ENCODE assay signal across 6 cellular contexts in the genomic region with DNA sequence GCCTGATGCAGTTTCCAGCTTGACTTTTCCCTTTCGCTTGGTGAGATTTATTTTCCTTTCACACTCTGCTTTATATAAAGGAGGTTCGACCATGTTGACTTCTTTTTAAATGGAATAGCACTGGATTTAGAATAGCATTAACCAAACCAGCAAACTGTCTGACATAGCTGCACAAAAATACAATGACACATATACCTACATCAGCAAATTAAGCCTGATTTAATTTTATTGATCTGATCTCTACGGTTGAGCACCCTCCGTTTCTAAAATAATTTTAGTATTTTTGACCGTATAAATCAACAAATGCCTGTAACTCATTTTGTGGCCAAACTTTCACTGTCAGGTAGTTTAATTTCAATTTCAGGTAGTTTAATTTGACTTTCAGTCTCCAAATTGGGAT.
"Had no signal": no experiment of that assay in that cellular context is flagged by ENCODE, and none has a peak within 500 bp of the region (broad histone marks: within the 10 kb centered on the region; RNA-seq: fewer than 3 reads in every experiment).

No MANE protein-coding gene starts in this region.

- H3K27ac ChIP-seq: HL-60 had no signal

- H3K4me3 ChIP-seq: GM23338 had no signal

- ATAC-seq: GM23338 had no signal

- H2AFZ ChIP-seq: GM23338 had no signal

- DNase-seq: H9, KG1 had no signal

- H3K4me2 ChIP-seq: GM23338 had no signal

- FAIRE-seq: H1, H54 had no signal
